Comparison of ENCODE assay signal across 2 cellular contexts in the genomic region with DNA sequence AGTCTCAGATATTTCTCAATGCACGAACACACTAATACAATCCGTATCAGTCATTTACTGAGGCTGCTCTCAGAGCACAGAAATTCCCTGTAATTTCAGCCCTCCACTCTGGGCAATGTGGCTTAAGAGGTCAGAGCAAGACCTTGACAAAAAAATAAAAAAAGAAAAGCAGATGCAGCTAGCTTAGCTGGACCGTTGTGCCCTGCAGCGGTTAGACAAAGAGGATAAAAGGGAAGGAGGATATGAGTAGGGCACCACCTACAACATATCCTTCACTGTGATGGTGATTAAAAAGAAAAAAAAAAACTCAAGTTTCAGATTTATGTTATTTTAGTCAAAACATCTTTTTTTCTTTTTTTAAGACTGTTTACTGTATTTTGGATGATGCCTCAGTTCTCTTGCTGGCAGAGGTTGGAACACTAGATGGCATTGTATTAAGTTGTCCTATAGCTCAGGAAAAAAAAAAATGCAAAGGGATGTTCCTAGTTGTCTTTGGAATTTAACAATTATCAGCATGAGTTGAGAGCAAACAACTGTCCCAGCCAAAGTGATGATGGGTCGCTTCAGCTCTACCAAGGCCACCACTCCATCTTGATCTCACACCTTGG.
TF ChIP-seq lines count a peak whose summit lies in the region.

No MANE protein-coding gene starts in this region.

TF ChIP-seq in GM23338, 12 proteins besides CTCF, POLR2A, EP300 and RAD21 (continues in another document):
- TF ChIP-seq JUNB (IDR thresholded peaks at IDR 0.05; ENCODE audit: unreplicated experiment) (no peak), EZH2 (IDR thresholded peaks at IDR 0.05; ENCODE audit: low read depth, unreplicated experiment) (no peak), NANOG (IDR thresholded peaks at IDR 0.05; ENCODE audit: borderline replicate concordance) (no peak), ZNF114 (CRISPR knock-in tag; IDR thresholded peaks at IDR 0.05) (no peak), CREB1 (CRISPR knock-in tag; IDR thresholded peaks at IDR 0.05; ENCODE audit: low read depth) (no peak), POLR2AphosphoS5 (IDR thresholded peaks at IDR 0.05; ENCODE audit: low read depth) (no peak), EZH2phosphoT487 (IDR thresholded peaks at IDR 0.05; ENCODE audit: unreplicated experiment) (no peak)
- TF ChIP-seq, protein P1, sequence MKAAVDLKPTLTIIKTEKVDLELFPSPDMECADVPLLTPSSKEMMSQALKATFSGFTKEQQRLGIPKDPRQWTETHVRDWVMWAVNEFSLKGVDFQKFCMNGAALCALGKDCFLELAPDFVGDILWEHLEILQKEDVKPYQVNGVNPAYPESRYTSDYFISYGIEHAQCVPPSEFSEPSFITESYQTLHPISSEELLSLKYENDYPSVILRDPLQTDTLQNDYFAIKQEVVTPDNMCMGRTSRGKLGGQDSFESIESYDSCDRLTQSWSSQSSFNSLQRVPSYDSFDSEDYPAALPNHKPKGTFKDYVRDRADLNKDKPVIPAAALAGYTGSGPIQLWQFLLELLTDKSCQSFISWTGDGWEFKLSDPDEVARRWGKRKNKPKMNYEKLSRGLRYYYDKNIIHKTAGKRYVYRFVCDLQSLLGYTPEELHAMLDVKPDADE (IDR thresholded peaks at IDR 0.05), result no peak
- TF ChIP-seq, protein P2, sequence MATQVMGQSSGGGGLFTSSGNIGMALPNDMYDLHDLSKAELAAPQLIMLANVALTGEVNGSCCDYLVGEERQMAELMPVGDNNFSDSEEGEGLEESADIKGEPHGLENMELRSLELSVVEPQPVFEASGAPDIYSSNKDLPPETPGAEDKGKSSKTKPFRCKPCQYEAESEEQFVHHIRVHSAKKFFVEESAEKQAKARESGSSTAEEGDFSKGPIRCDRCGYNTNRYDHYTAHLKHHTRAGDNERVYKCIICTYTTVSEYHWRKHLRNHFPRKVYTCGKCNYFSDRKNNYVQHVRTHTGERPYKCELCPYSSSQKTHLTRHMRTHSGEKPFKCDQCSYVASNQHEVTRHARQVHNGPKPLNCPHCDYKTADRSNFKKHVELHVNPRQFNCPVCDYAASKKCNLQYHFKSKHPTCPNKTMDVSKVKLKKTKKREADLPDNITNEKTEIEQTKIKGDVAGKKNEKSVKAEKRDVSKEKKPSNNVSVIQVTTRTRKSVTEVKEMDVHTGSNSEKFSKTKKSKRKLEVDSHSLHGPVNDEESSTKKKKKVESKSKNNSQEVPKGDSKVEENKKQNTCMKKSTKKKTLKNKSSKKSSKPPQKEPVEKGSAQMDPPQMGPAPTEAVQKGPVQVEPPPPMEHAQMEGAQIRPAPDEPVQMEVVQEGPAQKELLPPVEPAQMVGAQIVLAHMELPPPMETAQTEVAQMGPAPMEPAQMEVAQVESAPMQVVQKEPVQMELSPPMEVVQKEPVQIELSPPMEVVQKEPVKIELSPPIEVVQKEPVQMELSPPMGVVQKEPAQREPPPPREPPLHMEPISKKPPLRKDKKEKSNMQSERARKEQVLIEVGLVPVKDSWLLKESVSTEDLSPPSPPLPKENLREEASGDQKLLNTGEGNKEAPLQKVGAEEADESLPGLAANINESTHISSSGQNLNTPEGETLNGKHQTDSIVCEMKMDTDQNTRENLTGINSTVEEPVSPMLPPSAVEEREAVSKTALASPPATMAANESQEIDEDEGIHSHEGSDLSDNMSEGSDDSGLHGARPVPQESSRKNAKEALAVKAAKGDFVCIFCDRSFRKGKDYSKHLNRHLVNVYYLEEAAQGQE (IDR thresholded peaks at IDR 0.05; ENCODE audit: unreplicated experiment), result no peak

TF ChIP-seq in liver, 16 proteins besides CTCF, POLR2A, EP300 and RAD21:
- TF ChIP-seq ATF3 (IDR thresholded peaks at IDR 0.05), result no peak
